In genomic region chr7:82313269-82313668, GRCh38 we compare ENCODE assay signal across 1 cellular context.
TF ChIP-seq lines count a peak whose summit lies in the region.

No MANE protein-coding gene starts in this region.

TF ChIP-seq in GM12878, 131 proteins besides CTCF, POLR2A, EP300 and RAD21:
- no peak for TF ChIP-seq ZNF207 (IDR thresholded peaks at IDR 0.05; ENCODE audit: borderline replicate concordance)
- no peak for TF ChIP-seq IRF5 (IDR thresholded peaks at IDR 0.05; ENCODE audit: borderline replicate concordance)
- TF ChIP-seq CHD2 (IDR thresholded peaks at IDR 0.05; ENCODE audit: borderline replicate concordance, low read depth, low read length), result no peak
- no peak for TF ChIP-seq FOXK2 (IDR thresholded peaks at IDR 0.05)
- TF ChIP-seq ZNF622 (IDR thresholded peaks at IDR 0.05), result no peak
- no peak for TF ChIP-seq TARDBP (IDR thresholded peaks at IDR 0.05; ENCODE audit: borderline replicate concordance)
